Comparison of ENCODE assay signal across 17 cellular contexts in the genomic region with DNA sequence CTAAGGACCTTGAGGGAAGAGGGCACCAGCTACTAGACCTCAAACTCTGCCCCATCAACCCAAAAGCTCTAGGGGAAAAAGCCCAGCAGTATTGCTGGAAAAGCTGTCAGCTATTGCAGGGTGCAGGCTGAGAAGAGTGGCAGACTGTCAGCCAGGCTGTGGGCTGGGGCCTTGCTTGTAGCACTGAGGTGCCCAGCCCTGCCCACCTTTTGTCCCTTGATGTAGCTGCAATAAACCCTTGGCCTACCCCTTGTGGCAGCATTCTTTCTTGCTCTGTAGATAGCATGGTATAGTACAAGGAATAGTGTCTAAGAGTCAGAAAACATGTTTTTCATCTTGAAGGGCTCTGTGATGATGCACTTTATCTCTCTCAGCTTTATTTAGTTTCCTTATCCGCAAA. TPM values are rescaled to one million over a fixed set of nuclear protein-coding genes. Genes with fewer than 3 reads are reported as not detected.
DNase-seq lines count a peak whose midpoint lies in the region; ATAC-seq, FAIRE-seq and TF ChIP-seq lines count a peak whose summit lies in the region.
"Had no signal": no experiment of that assay in that cellular context is flagged by ENCODE, and none has a peak within 500 bp of the region (broad histone marks: within the 10 kb centered on the region; RNA-seq: fewer than 3 reads in every experiment).

No MANE protein-coding gene starts in this region.

- peaks cover 12% of the 10 kb centered on the region for H3K36me3 Mint-ChIP-seq in T-helper 17 cell (ENCODE audit: low read depth)

- no peak overlapping the region for H3K4me2 ChIP-seq in GM12878 (ENCODE audit: control insufficient read depth, insufficient read depth)

- H3K4me3 ChIP-seq in cardiac muscle cell (no peak overlapping the region), GM12878 (no peak overlapping the region)
- H3K4me3 ChIP-seq: heart left ventricle, right atrium auricular region had no signal

- H2AFZ ChIP-seq in GM12878 (ENCODE audit: control insufficient read depth, low read depth, low read length): no peak overlapping the region

- 100% methylated on average over 1 of the region's 1 CpG for WGBS in GM12878 (ENCODE audit: insufficient coverage, insufficient replicate concordance, low lambda C conversion rate, missing lambda C conversion rate)

- intact Hi-C loops in left cardiac atrium (cut with DNase I): no loop called here
- intact Hi-C loops in GM12878 (cut with micrococcal nuclease; ENCODE audit: unreplicated experiment): no loop called here

- peak overlapping the region; percentile 88 for H3K27ac Mint-ChIP-seq in T-helper 17 cell
- H3K27ac Mint-ChIP-seq: activated B cell treated with CpG ODN at 0.5 μM for 24 hours, HFFc6 had no signal

- no peaks in the 10 kb centered on the region for H3K79me2 ChIP-seq in GM12878 (ENCODE audit: control insufficient read depth, insufficient read depth, low read length)

- no peak for TF ChIP-seq RAD21 in GM12878 (IDR thresholded peaks at IDR 0.05; ENCODE audit: insufficient read depth, low read depth, low read length)

- H3K27ac ChIP-seq in cardiac muscle cell (peak overlapping the region; percentile 47), GM12878 (ENCODE audit: control insufficient read depth, insufficient read depth) (no peak overlapping the region)
- H3K27ac ChIP-seq: right atrium auricular region had no signal

- SMC1A ChIA-PET in GM12878 (lab: Charles Lee; ENCODE audit: uncharacterized antibody, unreplicated experiment): interaction anchor here (0.8 to 1.8 kb wide), 3 partner anchors 9 to 39 kb away, joined by 3 to 8 read pairs (median 7); a partner anchor contains a TSS

- peaks cover 11% of the 10 kb centered on the region for H3K4me1 ChIP-seq in cardiac muscle cell (ENCODE audit: low read depth)
- H3K4me1 ChIP-seq in GM12878 (ENCODE audit: control insufficient read depth, insufficient read depth, low read length): peaks cover 10% of the 10 kb centered on the region
- H3K4me1 ChIP-seq: BE2C had no signal

- TF ChIP-seq CTCF in cardiac muscle cell (IDR thresholded peaks at IDR 0.05; ENCODE audit: low read depth, low read length): no peak
- no peak for TF ChIP-seq CTCF in GM12878 (IDR thresholded peaks at IDR 0.05 in 2 of 3, conservative IDR thresholded peaks at IDR 0.05 in 1 of 3; ENCODE audit: control insufficient read depth in 2 of 3, extremely low read depth in 1 of 3, insufficient read depth in 1 of 3, low read depth in 3 of 3, low read length in 3 of 3)

- H3K27me3 ChIP-seq in cardiac muscle cell (no peaks in the 10 kb centered on the region), GM12878 (replicated peaks in 1 of 2; ENCODE audit: control insufficient read depth in 2 of 2, insufficient read depth in 2 of 2, low read length in 1 of 2) (no peaks in the 10 kb centered on the region)
- H3K27me3 ChIP-seq: BE2C, heart left ventricle, right atrium auricular region had no signal

- DNase-seq in cardiac muscle cell (ENCODE audit: low read depth in 1 of 2, low spot score in 1 of 2) (peak in 1 of 2 donors; percentile 28), left cardiac atrium (no peak), T-helper 17 cell (no peak), GM12878 (ENCODE audit: low read depth, low spot score) (no peak)
- DNase-seq in stimulated activated naive CD8-positive, alpha-beta T cell treated with anti-CD3 and anti-CD28 coated beads, Interleukin-15, Interleukin-2, amounts not matched to agents 100 U/mL and 50 U/mL, for 24 hours: no peak
- no peak for DNase-seq in stimulated activated CD4-positive, alpha-beta T cell treated with anti-CD3 and anti-CD28 coated beads, Interleukin-4, amount 100 ng/mL, for 1 hour
- DNase-seq: activated B cell treated with CpG ODN at 0.5 μM for 24 hours; BE2C; heart left ventricle; HFFc6; islet precursor cell; NCI-H2029 treated with DMSO at 0.1 percent for 48 hours; NCI-H524; SHP77; stimulated activated CD4-positive, alpha-beta T cell treated with anti-CD3 and anti-CD28 coated beads, Interleukin-1b, Interleukin-23, amount 100 ng/mL, for 48 hours had no signal

- H3K9me3 ChIP-seq in cardiac muscle cell (ENCODE audit: low read depth): no peaks in the 10 kb centered on the region
- H3K9me3 ChIP-seq in T-helper 17 cell (ENCODE audit: control insufficient read depth, low read length, poor library complexity, severe bottlenecking): no peaks in the 10 kb centered on the region
- no peaks in the 10 kb centered on the region for H3K9me3 ChIP-seq in GM12878 (replicated peaks; ENCODE audit: control insufficient read depth, insufficient read depth, low read length)
- H3K9me3 ChIP-seq: BE2C, heart left ventricle, right atrium auricular region had no signal

- no TSS peak for BruUV-seq in GM12878 (replicated peaks; lab: Mats Ljungman, UMichigan)

- RAD21 ChIA-PET in GM12878 (lab: Charles Lee; ENCODE audit: unreplicated experiment): interaction anchor here (1.3 to 1.7 kb wide), 2 partner anchors 37 to 39 kb away, joined by 3 to 4 read pairs; no protein-coding TSS in a partner anchor

- peaks cover 62% of the 10 kb centered on the region for H3K4me1 Mint-ChIP-seq in T-helper 17 cell

- no peak for TF ChIP-seq POLR2A in GM12878 (IDR thresholded peaks at IDR 0.05; ENCODE audit: low read depth, low read length)

- CTCF ChIA-PET in GM12878 (lab: Yijun Ruan, JAX): interaction anchor here (0.6 to 1.6 kb wide), 9 partner anchors 12 to 141 kb away, joined by 3 to 7 read pairs (median 3); a partner anchor contains a TSS

- H3K27me3 Mint-ChIP-seq in T-helper 17 cell: no peaks in the 10 kb centered on the region
- H3K27me3 Mint-ChIP-seq: activated B cell treated with CpG ODN at 0.5 μM for 24 hours had no signal

- no peak for ATAC-seq in left cardiac atrium
- ATAC-seq in T-helper 17 cell: peak; percentile 74
- peak; percentile 31; the same call in 1 of the 3 replicates for ATAC-seq in GM12878
- peak; percentile 70 for ATAC-seq in stimulated activated naive CD8-positive, alpha-beta T cell treated with anti-CD3 and anti-CD28 coated beads, Interleukin-15, Interleukin-2, amounts not matched to agents 100 U/mL and 50 U/mL, for 24 hours
- ATAC-seq in HG02884 (IDR thresholded peaks at IDR 0.05; ENCODE audit: unreplicated experiment): no peak
- ATAC-seq: heart left ventricle had no signal

- no peaks in the 10 kb centered on the region for H4K20me1 ChIP-seq in GM12878 (ENCODE audit: control insufficient read depth, insufficient read depth)

- no peak for FAIRE-seq in GM12878 (lab: Jason Lieb, UNC)

- H3K4me3 Mint-ChIP-seq in T-helper 17 cell: peak overlapping the region; percentile 69
- H3K4me3 Mint-ChIP-seq: activated B cell treated with CpG ODN at 0.5 μM for 24 hours, HFFc6 had no signal

- in situ Hi-C loops in GM12878 (cut with MboI): no loop called here

- no peak for TF ChIP-seq EP300 in GM12878 (IDR thresholded peaks at IDR 0.05; ENCODE audit: borderline replicate concordance in 1 of 2, control insufficient read depth in 1 of 2, low read depth in 2 of 2, low read length in 2 of 2)

- H3K36me3 ChIP-seq in cardiac muscle cell (no peaks in the 10 kb centered on the region), GM12878 (ENCODE audit: control insufficient read depth in 2 of 2, insufficient read depth in 2 of 2, low read length in 1 of 2) (peaks cover 0 to 3% of the 10 kb centered on the region in 2 experiments; a peak in 2 of 4 replicates)

- no peak overlapping the region for H3K9ac ChIP-seq in GM12878 (ENCODE audit: control insufficient read depth, insufficient read depth, low read length)

- POLR2A ChIA-PET in GM12878 (lab: Charles Lee): interaction anchor here (0.6 to 1.6 kb wide), 3 partner anchors 10 to 38 kb away, joined by 3 to 5 read pairs (median 5); no protein-coding TSS in a partner anchor

TF ChIP-seq in GM12878, 131 proteins besides CTCF, POLR2A, EP300 and RAD21 (continues in another document):
- TF ChIP-seq SRF (IDR thresholded peaks at IDR 0.05; ENCODE audit: low read depth in 2 of 2, low read length in 2 of 2): no peak
- TF ChIP-seq SUPT20H (IDR thresholded peaks at IDR 0.05; ENCODE audit: borderline replicate concordance, control insufficient read depth, low read depth, low read length): no peak
- no peak for TF ChIP-seq ZBED1 (IDR thresholded peaks at IDR 0.05; ENCODE audit: borderline replicate concordance)
- no peak for TF ChIP-seq ZNF384 (IDR thresholded peaks at IDR 0.05; ENCODE audit: borderline replicate concordance, low read depth, low read length)
- no peak for TF ChIP-seq EGR1 (IDR thresholded peaks at IDR 0.05; ENCODE audit: borderline replicate concordance in 1 of 2, low read depth in 2 of 2, low read length in 2 of 2)
- TF ChIP-seq KLF5 (IDR thresholded peaks at IDR 0.05; ENCODE audit: partially characterized antibody): no peak
- no peak for TF ChIP-seq JUND (IDR thresholded peaks at IDR 0.05; ENCODE audit: low read depth, low read length)
- TF ChIP-seq RUNX3 (IDR thresholded peaks at IDR 0.05; ENCODE audit: low read length): no peak
- TF ChIP-seq, protein P1, sequence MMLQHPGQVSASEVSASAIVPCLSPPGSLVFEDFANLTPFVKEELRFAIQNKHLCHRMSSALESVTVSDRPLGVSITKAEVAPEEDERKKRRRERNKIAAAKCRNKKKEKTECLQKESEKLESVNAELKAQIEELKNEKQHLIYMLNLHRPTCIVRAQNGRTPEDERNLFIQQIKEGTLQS (IDR thresholded peaks at IDR 0.05; ENCODE audit: borderline replicate concordance, extremely low read depth, low read depth, low read length): no peak

RNA-seq across cellular contexts. Expression of a gene that starts 39.4 kb away (rescaled TPM):
- 16.9 and 18.1 TPM in 2 replicates for total RNA-seq in cardiac muscle cell
- 9.6 and 14.3 TPM in 2 replicates for polyA plus RNA-seq in cardiac muscle cell
- 1 to 10 TPM; 4.5 to 4.7 TPM for total RNA-seq in left cardiac atrium
- 100 to 1,000 TPM; 186 to 281 TPM for total RNA-seq in T-helper 17 cell
- total RNA-seq in GM12878 (2013; cell fraction: nucleolus; rRNA removed): 61.9 and 72.4 TPM in 2 replicates
- 5.2 and 6.9 TPM in 2 replicates for total RNA-seq in GM12878 (2014; rRNA removed)
- 5.9 and 7.0 TPM in 2 replicates for total RNA-seq in GM12878 (2014; rRNA removed; fragmentation: Illumina TruSeq; extraction: Trizol)
- total RNA-seq in GM12878 (2021): 6.8 and 7.8 TPM in 2 replicates
- polyA plus RNA-seq in GM12878 (2011; ENCODE audit: low read depth): 1.3 TPM
- 7.1 and 9.1 TPM in 2 replicates for polyA plus RNA-seq in GM12878 (2011; rRNA removed)
- polyA plus RNA-seq in GM12878 (2011; cell fraction: cytosol; rRNA removed): 3.3 and 3.7 TPM in 2 replicates
- polyA plus RNA-seq in GM12878 (2011; cell fraction: nucleus; rRNA removed): 10.7 and 12.9 TPM in 2 replicates
- 1.8 and 1.9 TPM in 2 replicates for polyA plus RNA-seq in GM12878 (2012)
- polyA plus RNA-seq in GM12878 (2014; fragmentation: Illumina TruSeq; extraction: Trizol): 5.8 and 6.5 TPM in 2 replicates
- polyA plus RNA-seq in GM12878 (2014; fragmentation: Nextera tagmentation; extraction: Ambion mirVana): 1 to 10 TPM; 1.5 to 1.9 TPM
- polyA plus RNA-seq in GM12878 (2014; rRNA removed): 3.5 and 3.9 TPM in 2 replicates
- 1 to 10 TPM; 4.7 to 6.3 TPM for polyA plus RNA-seq in GM12878 (2016; fragmentation: Nextera tagmentation; extraction: Ambion mirVana)
- polyA minus RNA-seq in GM12878 (2011; rRNA and poly(A)+ RNA removed): 16.2 TPM in 2 replicates
- polyA minus RNA-seq in GM12878 (2011; cell fraction: cytosol; rRNA and poly(A)+ RNA removed): 2.9 and 4.2 TPM in 2 replicates
- 24.3 and 39.7 TPM in 2 replicates for polyA minus RNA-seq in GM12878 (2011; cell fraction: nucleus; rRNA and poly(A)+ RNA removed)

Comparison
In these comparisons a context has a peak if more than half of its experiments do, and no peak if none do; other contexts are left out.
1. ATAC-seq: peak in T-helper 17 cell (single experiment), GM12878 (single experiment) and stimulated activated naive CD8-positive, alpha-beta T cell treated with anti-CD3 and anti-CD28 coated beads, Interleukin-15, Interleukin-2, amounts not matched to agents 100 U/mL and 50 U/mL, for 24 hours (single experiment); none in left cardiac atrium (0 of 2) and HG02884 (single experiment).